ENCODE assay signal across 9 cellular contexts in genomic region chr3:188749010-188749617, GRCh38.
A peak's percentile ranks its signal among the peaks of the same experiment; 100 is the strongest.
DNase-seq lines count a peak whose midpoint lies in the region; ATAC-seq and TF ChIP-seq lines count a peak whose summit lies in the region.
"Had no signal": no experiment of that assay in that cellular context is flagged by ENCODE, and none has a peak within 500 bp of the region (broad histone marks: within the 10 kb centered on the region; RNA-seq: fewer than 3 reads in every experiment).

No MANE protein-coding gene starts in this region.

- no peak overlapping the region for H2BK15ac ChIP-seq in IMR-90 (ENCODE audit: low read depth, low read length)

- H3K9me2 ChIP-seq in DOHH2 (replicated peaks; ENCODE audit: control insufficient read depth, low read length): no peaks in the 10 kb centered on the region

- no peak overlapping the region for H4K5ac ChIP-seq in IMR-90 (ENCODE audit: low read depth, low read length)

- BruUV-seq in IMR-90 (replicated peaks; lab: Mats Ljungman, UMichigan): no TSS peak

- CTCF ChIA-PET in IMR-90 (lab: Yijun Ruan, JAX): no interaction called here

- WGBS in IMR-90 (ENCODE audit: extremely low coverage in 2 of 2, insufficient read length in 1 of 2), 2 experiments: no CpG with 5 or more reads among the region's 5 CpGs

- no peaks in the 10 kb centered on the region for H3K79me2 ChIP-seq in DOHH2 (ENCODE audit: control insufficient read depth, low read length)

- ATAC-seq in IMR-90 (ENCODE audit: low read depth): no peak
- no peak for ATAC-seq in GM21825 (IDR thresholded peaks at IDR 0.05; ENCODE audit: unreplicated experiment)

- intact Hi-C loops in IMR-90 (cut with micrococcal nuclease): no loop called here

- no peak overlapping the region for H2AK5ac ChIP-seq in IMR-90 (ENCODE audit: low read depth, low read length)

- H3K4me3 ChIP-seq in DOHH2 (ENCODE audit: low read length) (no peak overlapping the region), IMR-90 (ENCODE audit: insufficient read depth, low read depth, low read length) (no peak overlapping the region)
- H3K4me3 ChIP-seq: skin epidermis had no signal

- H3K18ac ChIP-seq in IMR-90 (ENCODE audit: low read depth, low read length): no peak overlapping the region

- TF ChIP-seq CTCF in DOHH2 (IDR thresholded peaks at IDR 0.05; ENCODE audit: low read depth, low read length, poor library complexity, severe bottlenecking) (peak; percentile 84), IMR-90 (conservative IDR thresholded peaks at IDR 0.05; ENCODE audit: low read depth, low read length) (peak; percentile 25; the same call in 1 of the 2 replicates)

- no peak overlapping the region for H3K14ac ChIP-seq in IMR-90 (replicated peaks; ENCODE audit: low read depth, low read length)

- H3K9ac ChIP-seq in IMR-90 (ENCODE audit: low read depth, low read length): no peak overlapping the region

- H4K8ac ChIP-seq in IMR-90 (ENCODE audit: low read depth in 2 of 2, low read length in 2 of 2): no peak overlapping the region

- peaks cover 14% of the 10 kb centered on the region for H3K9me1 ChIP-seq in IMR-90 (ENCODE audit: insufficient read depth, low read length)

- H3K27me3 ChIP-seq in DOHH2 (ENCODE audit: control insufficient read depth, low read length) (no peaks in the 10 kb centered on the region), IMR-90 (ENCODE audit: control insufficient read depth, insufficient read depth, low read length) (no peaks in the 10 kb centered on the region)

- no peak overlapping the region for H2AFZ ChIP-seq in IMR-90 (replicated peaks; ENCODE audit: low read length, poor library complexity)

- H3K56ac ChIP-seq in IMR-90 (ENCODE audit: extremely low read depth, insufficient read depth, low read length): no peak overlapping the region

- H3K9me3 ChIP-seq in DOHH2 (ENCODE audit: control insufficient read depth, insufficient read depth, low read length): 0 out of 2 replicates have a peak, but pooled peaks cover 3% of the 10 kb centered on the region
- H3K9me3 ChIP-seq in IMR-90 (ENCODE audit: control insufficient read depth, insufficient read depth, low read length): no peaks in the 10 kb centered on the region

- peaks cover 18% of the 10 kb centered on the region for H3F3A ChIP-seq in DOHH2 (ENCODE audit: control insufficient read depth, insufficient read depth)

- POLR2A ChIA-PET in IMR-90 (lab: Charles Lee; ENCODE audit: unreplicated experiment): no interaction called here

- H2BK20ac ChIP-seq in IMR-90 (ENCODE audit: low read depth, low read length): no peak overlapping the region

- H4K91ac ChIP-seq in IMR-90 (ENCODE audit: insufficient read depth, low read depth, low read length): no peak overlapping the region

- TF ChIP-seq RAD21 in IMR-90 (IDR thresholded peaks at IDR 0.05; ENCODE audit: low read length): peak; percentile 33; the same call in 1 of the 2 replicates

- 0 out of 2 replicates have a peak overlapping the region, but pooled peaks have one; percentile 8 for H3K4me2 ChIP-seq in DOHH2 (ENCODE audit: low read length)
- no peak overlapping the region for H3K4me2 ChIP-seq in IMR-90 (ENCODE audit: low read depth, low read length)

- H3K36me3 ChIP-seq in DOHH2 (ENCODE audit: control insufficient read depth, low read length) (peaks cover 16% of the 10 kb centered on the region), IMR-90 (ENCODE audit: control insufficient read depth, insufficient read depth, low read length) (peaks cover 3% of the 10 kb centered on the region; the same call in 1 of the 2 replicates)

- in situ Hi-C loops in IMR-90 (cut with MboI; ENCODE audit: low sequenced_read_pairs): no loop called here

- dilution Hi-C loops in IMR-90 (cut with HindIII; ENCODE audit: low sequenced_read_pairs, unreplicated experiment): no loop called here

- no peak overlapping the region for H2AK9ac ChIP-seq in IMR-90 (replicated peaks; ENCODE audit: low read depth, low read length, poor library complexity)

- H3K4ac ChIP-seq in IMR-90 (ENCODE audit: low read depth, low read length): no peak overlapping the region

- no peak overlapping the region for H3K23ac ChIP-seq in IMR-90 (ENCODE audit: low read depth, low read length)

- H4K20me1 ChIP-seq in DOHH2 (ENCODE audit: control insufficient read depth, insufficient read depth, low read depth, low read length) (no peaks in the 10 kb centered on the region), IMR-90 (ENCODE audit: insufficient read depth, low read length) (peaks cover 17% of the 10 kb centered on the region; the same call in 1 of the 2 replicates)

- H3K79me1 ChIP-seq in IMR-90 (ENCODE audit: low read depth in 1 of 2, low read length in 2 of 2): peaks cover 23 to 38% of the 10 kb centered on the region in 2 experiments

- no peak overlapping the region for H2BK120ac ChIP-seq in IMR-90 (ENCODE audit: low read depth, low read length)

- DNase-seq in IMR-90 (no peak), erythroblast (lab: John Stamatoyannopoulos, UW) (peak; percentile 37 to 61), NCI-H774 (lab: John Stamatoyannopoulos, UW) (no peak), NCI-H2196 treated with DMSO at 0.1 percent for 48 hours (lab: John Stamatoyannopoulos, UW; ENCODE audit: unreplicated experiment) (no peak)
- DNase-seq in activated CD4-positive, alpha-beta T cell treated with anti-CD3 and anti-CD28 coated beads, Interleukin-2, amount 50 U/mL, for 1 hour: peak; percentile 49
- DNase-seq in stimulated activated CD4-positive, alpha-beta T cell treated with anti-CD3 and anti-CD28 coated beads, Interleukin-1b, Interleukin-23, amount 100 ng/mL, for 4 hours (ENCODE audit: low read depth in 2 of 2): peak; percentile 3 to 64

- no peak overlapping the region for H2BK5ac ChIP-seq in IMR-90 (ENCODE audit: low read depth, low read length, poor library complexity, severe bottlenecking)

- TF ChIP-seq POLR2A in IMR-90 (IDR thresholded peaks at IDR 0.05; ENCODE audit: low read depth, low read length) (no peak), erythroblast (IDR thresholded peaks at IDR 0.05; ENCODE audit: low read length) (no peak)

- H3K27ac ChIP-seq in DOHH2 (ENCODE audit: low read depth, low read length): peak overlapping the region; percentile 21; the same call in 1 of the 2 replicates
- no peak overlapping the region for H3K27ac ChIP-seq in IMR-90 (ENCODE audit: insufficient read depth, low read length)
- H3K27ac ChIP-seq: skin epidermis had no signal

- H3K4me1 ChIP-seq in DOHH2 (ENCODE audit: control insufficient read depth, low read length): peaks cover 78% of the 10 kb centered on the region
- H3K4me1 ChIP-seq in IMR-90 (ENCODE audit: control insufficient read depth, insufficient read depth, low read length): peaks cover 3% of the 10 kb centered on the region; the same call in 1 of the 2 replicates

TF ChIP-seq in IMR-90, 13 proteins besides CTCF, POLR2A, EP300 and RAD21:
- no peak for TF ChIP-seq FOS (IDR thresholded peaks at IDR 0.05; ENCODE audit: low read depth, low read length)
- no peak for TF ChIP-seq NFE2L2 (IDR thresholded peaks at IDR 0.05; ENCODE audit: low read depth, low read length)
- no peak for TF ChIP-seq RCOR1 (IDR thresholded peaks at IDR 0.05; ENCODE audit: insufficient replicate concordance, low read length)
- TF ChIP-seq MAFK (IDR thresholded peaks at IDR 0.05; ENCODE audit: low read depth, low read length): no peak
- TF ChIP-seq MAZ (IDR thresholded peaks at IDR 0.05; ENCODE audit: borderline replicate concordance, low read depth, low read length): no peak
- no peak for TF ChIP-seq SMC3 (IDR thresholded peaks at IDR 0.05; ENCODE audit: low read depth, low read length)
- no peak for TF ChIP-seq MXI1 (IDR thresholded peaks at IDR 0.05; ENCODE audit: borderline replicate concordance, low read depth, low read length)
- no peak for TF ChIP-seq RFX5 (IDR thresholded peaks at IDR 0.05; ENCODE audit: low read depth, low read length)
- no peak for TF ChIP-seq CEBPB (IDR thresholded peaks at IDR 0.05; ENCODE audit: low read depth, low read length)
- no peak for TF ChIP-seq USF2 (IDR thresholded peaks at IDR 0.05; ENCODE audit: low read depth, low read length)
- TF ChIP-seq BHLHE40 (IDR thresholded peaks at IDR 0.05; ENCODE audit: low read depth, low read length): no peak
- no peak for TF ChIP-seq ELK1 (IDR thresholded peaks at IDR 0.05; ENCODE audit: borderline replicate concordance, low read depth, low read length)
- TF ChIP-seq CHD1 (IDR thresholded peaks at IDR 0.05; ENCODE audit: low read depth, low read length): no peak

Comparison
In these comparisons a context has a peak if more than half of its experiments do, and no peak if none do; other contexts are left out.
1. DNase-seq: peak in activated CD4-positive, alpha-beta T cell treated with anti-CD3 and anti-CD28 coated beads, Interleukin-2, amount 50 U/mL, for 1 hour (single experiment), erythroblast (2 of 2) and stimulated activated CD4-positive, alpha-beta T cell treated with anti-CD3 and anti-CD28 coated beads, Interleukin-1b, Interleukin-23, amount 100 ng/mL, for 4 hours (2 of 2); none in IMR-90 (single experiment), NCI-H774 (single experiment) and NCI-H2196 treated with DMSO at 0.1 percent for 48 hours (single experiment).